ENCODE assay signal across 12 cellular contexts in genomic region chr12:53208435-53208834, GRCh38. TPM values are rescaled to one million over a fixed set of nuclear protein-coding genes. Genes with fewer than 3 reads are reported as not detected.
DNase-seq lines count a peak whose midpoint lies in the region; ATAC-seq and TF ChIP-seq lines count a peak whose summit lies in the region.
"Had no signal": no experiment of that assay in that cellular context is flagged by ENCODE, and none has a peak within 500 bp of the region (broad histone marks: within the 10 kb centered on the region; RNA-seq: fewer than 3 reads in every experiment).

No MANE protein-coding gene starts in this region.

- H3K79me2 ChIP-seq in trophoblast cell (ENCODE audit: control insufficient read depth, insufficient read depth, low read length, poor library complexity), result no peaks in the 10 kb centered on the region

- no peak overlapping the region for H3K4me2 ChIP-seq in trophoblast cell (ENCODE audit: low read length)

- H3K27ac ChIP-seq in HL-60 (replicated peaks) (peak overlapping the region; percentile 72), trophoblast cell (ENCODE audit: low read depth, low read length) (no peak overlapping the region)
- peak overlapping the region; percentile 70 for H3K27ac ChIP-seq in naive thymus-derived CD4-positive, alpha-beta T cell (ENCODE audit: low read depth, low read length)

- H3K4me1 ChIP-seq in naive thymus-derived CD4-positive, alpha-beta T cell (ENCODE audit: control insufficient read depth in 2 of 2, insufficient read depth in 2 of 2, low read length in 2 of 2), result peaks cover 42 to 50% of the 10 kb centered on the region in 2 donors
- H3K4me1 ChIP-seq in trophoblast cell (ENCODE audit: control insufficient read depth in 1 of 2, insufficient read depth in 2 of 2, low read length in 2 of 2), result no peaks in the 10 kb centered on the region

- no peak overlapping the region for H4K91ac ChIP-seq in trophoblast cell (ENCODE audit: low read depth, low read length)

- H4K12ac ChIP-seq in trophoblast cell (ENCODE audit: low read depth, low read length), result no peak overlapping the region

- no peak overlapping the region for H4K8ac ChIP-seq in trophoblast cell (ENCODE audit: low read depth, low read length)

- H2BK120ac ChIP-seq in trophoblast cell (ENCODE audit: insufficient read depth, low read length, poor library complexity), result no peak overlapping the region

- peaks cover 0 to 31% (median 0%) of the 10 kb centered on the region in 3 experiments for H3K36me3 ChIP-seq in naive thymus-derived CD4-positive, alpha-beta T cell (ENCODE audit: control insufficient read depth in 2 of 3, insufficient read depth in 3 of 3, low read length in 3 of 3)
- peaks cover 16 to 23% of the 10 kb centered on the region in 2 experiments for H3K36me3 ChIP-seq in trophoblast cell (ENCODE audit: control insufficient read depth in 1 of 2, insufficient read depth in 2 of 2, low read length in 2 of 2)

- H3K14ac ChIP-seq in trophoblast cell (ENCODE audit: low read length), result no peak overlapping the region

- peaks cover 66% of the 10 kb centered on the region for H3K4me1 Mint-ChIP-seq in activated CD4-positive, alpha-beta memory T cell treated with anti-CD3 and anti-CD28 coated beads for 36 hours (ENCODE audit: low read depth)
- H3K4me1 Mint-ChIP-seq in naive thymus-derived CD4-positive, alpha-beta T cell, result peaks cover 51 to 76% (median 69%) of the 10 kb centered on the region in 7 donors

- H2BK12ac ChIP-seq in trophoblast cell (ENCODE audit: low read length), result no peak overlapping the region

- no peak overlapping the region for H2AK5ac ChIP-seq in trophoblast cell (ENCODE audit: low read length)

- H3K27me3 Mint-ChIP-seq in activated CD4-positive, alpha-beta memory T cell treated with anti-CD3 and anti-CD28 coated beads for 36 hours, result no peaks in the 10 kb centered on the region
- H3K27me3 Mint-ChIP-seq in naive thymus-derived CD4-positive, alpha-beta T cell, result no peaks in the 10 kb centered on the region

- intact Hi-C loops in activated CD4-positive, alpha-beta memory T cell treated with anti-CD3 and anti-CD28 coated beads for 36 hours (cut with micrococcal nuclease), result no loop called here
- intact Hi-C loops in naive thymus-derived CD4-positive, alpha-beta T cell (cut with micrococcal nuclease), result loop anchor here (5.0 kb wide), 2 partner anchors 141 to 244 kb away; partner anchors contain the start of gene PCBP2 (in 1 of the 2)

- peaks cover 25% of the 10 kb centered on the region for H3K36me3 Mint-ChIP-seq in activated CD4-positive, alpha-beta memory T cell treated with anti-CD3 and anti-CD28 coated beads for 36 hours
- H3K36me3 Mint-ChIP-seq in naive thymus-derived CD4-positive, alpha-beta T cell, result peaks cover 0 to 55% (median 12%) of the 10 kb centered on the region in 5 donors

- no peaks in the 10 kb centered on the region for H3K27me3 ChIP-seq in HL-60 (ENCODE audit: insufficient read depth, poor library complexity, severe bottlenecking)
- H3K27me3 ChIP-seq in naive thymus-derived CD4-positive, alpha-beta T cell (ENCODE audit: control insufficient read depth in 2 of 2, insufficient read depth in 2 of 2, low read length in 2 of 2), result no peaks in the 10 kb centered on the region
- no peaks in the 10 kb centered on the region for H3K27me3 ChIP-seq in trophoblast cell (ENCODE audit: insufficient read depth, low read length)

- no peaks in the 10 kb centered on the region for H3K9me3 ChIP-seq in naive thymus-derived CD4-positive, alpha-beta T cell (ENCODE audit: control insufficient read depth in 2 of 3, low read length in 3 of 3)
- no peaks in the 10 kb centered on the region for H3K9me3 ChIP-seq in trophoblast cell (ENCODE audit: insufficient read depth, low read depth, low read length)

- no CpG with 5 or more reads among the region's 2 CpGs for WGBS in trophoblast cell (ENCODE audit: extremely low coverage, insufficient coverage, insufficient read length)

- no peak for TF ChIP-seq CTCF in HL-60 (IDR thresholded peaks at IDR 0.05; ENCODE audit: insufficient read depth, low read length)

- H3K4me3 Mint-ChIP-seq in activated CD4-positive, alpha-beta memory T cell treated with anti-CD3 and anti-CD28 coated beads for 36 hours, result peak overlapping the region; percentile 61
- peak overlapping the region; percentile 72 to 95 (median 83) for H3K4me3 Mint-ChIP-seq in naive thymus-derived CD4-positive, alpha-beta T cell

- no peaks in the 10 kb centered on the region for H3K79me1 ChIP-seq in trophoblast cell (ENCODE audit: low read length)

- no peaks in the 10 kb centered on the region for H3K9me3 Mint-ChIP-seq in activated CD4-positive, alpha-beta memory T cell treated with anti-CD3 and anti-CD28 coated beads for 36 hours
- no peaks in the 10 kb centered on the region for H3K9me3 Mint-ChIP-seq in naive thymus-derived CD4-positive, alpha-beta T cell

- H3K4ac ChIP-seq in trophoblast cell (ENCODE audit: low read depth, low read length), result no peak overlapping the region

- no peak overlapping the region for H3K23ac ChIP-seq in trophoblast cell (ENCODE audit: low read length)

- no peak overlapping the region for H2BK5ac ChIP-seq in trophoblast cell (ENCODE audit: low read depth, low read length, poor library complexity)

- peak overlapping the region; percentile 80 for H3K27ac Mint-ChIP-seq in activated CD4-positive, alpha-beta memory T cell treated with anti-CD3 and anti-CD28 coated beads for 36 hours
- peak overlapping the region; percentile 86 to 98 (median 88) for H3K27ac Mint-ChIP-seq in naive thymus-derived CD4-positive, alpha-beta T cell

- H2AFZ ChIP-seq in trophoblast cell (ENCODE audit: insufficient read depth, low read length, poor library complexity), result no peak overlapping the region

- ATAC-seq in naive thymus-derived CD4-positive, alpha-beta T cell, result no peak
- no peak for ATAC-seq in HG02938 (IDR thresholded peaks at IDR 0.05; ENCODE audit: unreplicated experiment)

- DNase-seq in HL-60 (ENCODE audit: low read depth in 1 of 2, low spot score in 1 of 2), result no peak
- no peak for DNase-seq in activated CD4-positive, alpha-beta memory T cell treated with anti-CD3 and anti-CD28 coated beads for 36 hours
- DNase-seq in naive thymus-derived CD4-positive, alpha-beta T cell, result no peak
- no peak for DNase-seq in NCI-H1436 treated with DMSO at 0.1 percent for 48 hours (lab: John Stamatoyannopoulos, UW)
- DNase-seq in trophoblast cell, result no peak
- DNase-seq: activated effector memory CD4-positive, alpha-beta T cell treated with anti-CD3 and anti-CD28 coated beads, Interleukin-2, amount 50 U/mL, for 16 hours; hippocampal formation; NCI-H1092; stimulated activated CD4-positive, alpha-beta T cell treated with anti-CD3 and anti-CD28 coated beads, Interleukin-12 subunit alpha, Interleukin-12 subunit beta, amount 100 ng/mL, for 4 hours; T-helper 9 cell had no signal

- H3K4me3 ChIP-seq in HL-60 (replicated peaks; ENCODE audit: insufficient read depth, low read length), result no peak overlapping the region
- H3K4me3 ChIP-seq in naive thymus-derived CD4-positive, alpha-beta T cell (ENCODE audit: low read length), result peak overlapping the region; percentile 33
- no peak overlapping the region for H3K4me3 ChIP-seq in trophoblast cell (ENCODE audit: low read depth, low read length)

- POLR2A ChIA-PET in activated CD4-positive, alpha-beta memory T cell treated with anti-CD3 and anti-CD28 coated beads for 36 hours (lab: Charles Lee), result interaction anchor here (0.7 to 5.1 kb wide), 8 partner anchors 8 to 113 kb away, joined by 3 to 33 read pairs (median 4); partner anchors contain the start of genes AAAS and MYG1
- POLR2A ChIA-PET in naive thymus-derived CD4-positive, alpha-beta T cell (lab: Charles Lee), result interaction anchor here (0.7 to 9.7 kb wide), 15 partner anchors 9 to 115 kb away, joined by 3 to 103 read pairs (median 7); partner anchors contain the start of genes AAAS, CSAD, ESPL1 and MYG1

- H3K9ac ChIP-seq in trophoblast cell (ENCODE audit: low read length), result no peak overlapping the region

- H3K18ac ChIP-seq in trophoblast cell (ENCODE audit: low read length), result no peak overlapping the region

- CTCF ChIA-PET in activated CD4-positive, alpha-beta memory T cell treated with anti-CD3 and anti-CD28 coated beads for 36 hours (lab: Charles Lee), result interaction anchor here (0.8 to 5.6 kb wide), 17 partner anchors 8 to 300 kb away, joined by 3 to 37 read pairs (median 5); partner anchors contain the start of genes AAAS and MYG1
- CTCF ChIA-PET in naive thymus-derived CD4-positive, alpha-beta T cell (lab: Charles Lee), result interaction anchor here (0.9 to 14.6 kb wide), 9 partner anchors 9 to 113 kb away, joined by 3 to 159 read pairs (median 5); partner anchors contain the start of genes AAAS, CSAD and ZNF740

RNA-seq across cellular contexts. Expression of gene ITGB7, which starts 1.4 kb away (rescaled TPM):
- 100 to 1,000 TPM; 168 to 169 TPM for total RNA-seq in activated CD4-positive, alpha-beta memory T cell treated with anti-CD3 and anti-CD28 coated beads for 36 hours
- 100 to 1,000 TPM; 208 to 760 (median 408) TPM for total RNA-seq in naive thymus-derived CD4-positive, alpha-beta T cell
- polyA plus RNA-seq in naive thymus-derived CD4-positive, alpha-beta T cell, result 100 to 1,000 TPM; 191 to 205 TPM
- 0.11 and 0.12 TPM in 2 replicates for polyA plus RNA-seq in trophoblast cell (2013)
- total RNA-seq: dermis microvascular lymphatic vessel endothelial cell had no signal

RNA-seq across cellular contexts. Expression of gene RARG, which starts 23.6 kb away (rescaled TPM):
- 10 to 100 TPM; 21.8 to 25.2 TPM for total RNA-seq in activated CD4-positive, alpha-beta memory T cell treated with anti-CD3 and anti-CD28 coated beads for 36 hours
- total RNA-seq in naive thymus-derived CD4-positive, alpha-beta T cell, result 10 to 100 TPM; 22.4 to 73.1 (median 57.4) TPM
- polyA plus RNA-seq in naive thymus-derived CD4-positive, alpha-beta T cell, result 10 to 100 TPM in 1 of 2 donors, 1 to 10 TPM in 1; 6.4 to 17.2 TPM
- polyA plus RNA-seq in trophoblast cell (2013), result 9.8 and 10.0 TPM in 2 replicates

RNA-seq across cellular contexts. Expression of gene CSAD, which starts 27.7 kb away (rescaled TPM):
- 10 to 100 TPM; 21.4 to 23.7 TPM for total RNA-seq in activated CD4-positive, alpha-beta memory T cell treated with anti-CD3 and anti-CD28 coated beads for 36 hours
- 10 to 100 TPM; 34.1 to 76.3 (median 69.1) TPM for total RNA-seq in naive thymus-derived CD4-positive, alpha-beta T cell
- 1 to 10 TPM; 1.3 to 2.1 TPM for polyA plus RNA-seq in naive thymus-derived CD4-positive, alpha-beta T cell
- 8.8 and 9.2 TPM in 2 replicates for polyA plus RNA-seq in trophoblast cell (2013)

RNA-seq across cellular contexts. Expression of gene ZNF740, which starts 27.9 kb away (rescaled TPM):
- total RNA-seq in activated CD4-positive, alpha-beta memory T cell treated with anti-CD3 and anti-CD28 coated beads for 36 hours, result 10 to 100 TPM; 32.6 to 37.5 TPM
- total RNA-seq in naive thymus-derived CD4-positive, alpha-beta T cell, result 100 to 1,000 TPM in 2 of 5 experiments, 10 to 100 TPM in 3; 37.2 to 135 (median 49.5) TPM
- 1 to 10 TPM; 3.6 to 3.8 TPM for polyA plus RNA-seq in naive thymus-derived CD4-positive, alpha-beta T cell
- polyA plus RNA-seq in trophoblast cell (2013), result 7.0 and 7.6 TPM in 2 replicates

RNA-seq across cellular contexts. Expression of gene ESPL1, which starts 59.7 kb away (rescaled TPM):
- total RNA-seq in activated CD4-positive, alpha-beta memory T cell treated with anti-CD3 and anti-CD28 coated beads for 36 hours, result 10 to 100 TPM; 70.0 to 77.2 TPM
- total RNA-seq in naive thymus-derived CD4-positive, alpha-beta T cell, result 10 to 100 TPM in 1 of 5 experiments, 1 to 10 TPM in 2, under 1 TPM in 2; 0.08 to 65.4 (median 1.1) TPM
- not detected for polyA plus RNA-seq in naive thymus-derived CD4-positive, alpha-beta T cell
- 12.8 and 13.8 TPM in 2 replicates for polyA plus RNA-seq in trophoblast cell (2013)
